ENCODE assay signal across 1 cellular context in the genomic region with DNA sequence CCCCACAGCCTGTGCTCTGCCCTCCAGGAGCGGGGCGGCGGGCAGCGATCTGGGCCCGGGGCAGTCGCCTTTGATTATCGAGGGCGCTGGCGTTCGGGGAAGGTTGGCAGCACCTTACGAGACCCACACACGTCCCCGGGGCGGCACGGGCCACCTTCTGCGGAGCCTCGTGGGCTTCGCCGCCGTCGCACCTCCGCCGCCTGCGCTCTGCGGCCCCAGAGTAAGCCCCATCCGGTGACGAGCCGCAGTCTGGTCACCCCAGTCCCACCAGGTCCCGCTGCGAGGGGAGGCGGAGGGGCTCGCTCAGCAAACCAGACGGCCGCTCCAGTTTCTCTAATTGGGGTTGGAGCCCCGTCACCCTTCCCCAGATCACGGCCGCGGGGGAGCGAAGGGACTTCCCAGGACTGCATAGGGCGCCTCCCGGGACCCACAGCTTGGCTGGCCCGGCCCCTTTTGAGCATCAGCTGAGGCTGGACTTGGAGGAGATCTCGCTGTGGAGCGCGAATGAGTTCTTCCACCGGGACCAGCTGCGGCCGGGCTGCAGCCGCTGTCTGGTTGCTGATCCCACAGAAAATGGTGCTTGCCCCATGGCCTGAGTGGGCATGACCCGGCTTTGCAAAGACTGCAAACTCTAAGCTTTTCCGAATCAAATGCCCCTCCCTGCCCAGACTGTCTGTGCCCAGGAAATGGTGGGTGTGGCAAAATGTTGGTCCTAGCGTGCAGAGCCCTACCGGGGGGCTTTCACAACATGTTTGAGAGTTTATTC.
A peak's percentile ranks its signal among the peaks of the same experiment; 100 is the strongest.
TF ChIP-seq lines count a peak whose summit lies in the region.

No MANE protein-coding gene starts in this region.

TF ChIP-seq in K562, 482 proteins besides CTCF, POLR2A, EP300 and RAD21 (continued from another document):
- TF ChIP-seq, protein P1, sequence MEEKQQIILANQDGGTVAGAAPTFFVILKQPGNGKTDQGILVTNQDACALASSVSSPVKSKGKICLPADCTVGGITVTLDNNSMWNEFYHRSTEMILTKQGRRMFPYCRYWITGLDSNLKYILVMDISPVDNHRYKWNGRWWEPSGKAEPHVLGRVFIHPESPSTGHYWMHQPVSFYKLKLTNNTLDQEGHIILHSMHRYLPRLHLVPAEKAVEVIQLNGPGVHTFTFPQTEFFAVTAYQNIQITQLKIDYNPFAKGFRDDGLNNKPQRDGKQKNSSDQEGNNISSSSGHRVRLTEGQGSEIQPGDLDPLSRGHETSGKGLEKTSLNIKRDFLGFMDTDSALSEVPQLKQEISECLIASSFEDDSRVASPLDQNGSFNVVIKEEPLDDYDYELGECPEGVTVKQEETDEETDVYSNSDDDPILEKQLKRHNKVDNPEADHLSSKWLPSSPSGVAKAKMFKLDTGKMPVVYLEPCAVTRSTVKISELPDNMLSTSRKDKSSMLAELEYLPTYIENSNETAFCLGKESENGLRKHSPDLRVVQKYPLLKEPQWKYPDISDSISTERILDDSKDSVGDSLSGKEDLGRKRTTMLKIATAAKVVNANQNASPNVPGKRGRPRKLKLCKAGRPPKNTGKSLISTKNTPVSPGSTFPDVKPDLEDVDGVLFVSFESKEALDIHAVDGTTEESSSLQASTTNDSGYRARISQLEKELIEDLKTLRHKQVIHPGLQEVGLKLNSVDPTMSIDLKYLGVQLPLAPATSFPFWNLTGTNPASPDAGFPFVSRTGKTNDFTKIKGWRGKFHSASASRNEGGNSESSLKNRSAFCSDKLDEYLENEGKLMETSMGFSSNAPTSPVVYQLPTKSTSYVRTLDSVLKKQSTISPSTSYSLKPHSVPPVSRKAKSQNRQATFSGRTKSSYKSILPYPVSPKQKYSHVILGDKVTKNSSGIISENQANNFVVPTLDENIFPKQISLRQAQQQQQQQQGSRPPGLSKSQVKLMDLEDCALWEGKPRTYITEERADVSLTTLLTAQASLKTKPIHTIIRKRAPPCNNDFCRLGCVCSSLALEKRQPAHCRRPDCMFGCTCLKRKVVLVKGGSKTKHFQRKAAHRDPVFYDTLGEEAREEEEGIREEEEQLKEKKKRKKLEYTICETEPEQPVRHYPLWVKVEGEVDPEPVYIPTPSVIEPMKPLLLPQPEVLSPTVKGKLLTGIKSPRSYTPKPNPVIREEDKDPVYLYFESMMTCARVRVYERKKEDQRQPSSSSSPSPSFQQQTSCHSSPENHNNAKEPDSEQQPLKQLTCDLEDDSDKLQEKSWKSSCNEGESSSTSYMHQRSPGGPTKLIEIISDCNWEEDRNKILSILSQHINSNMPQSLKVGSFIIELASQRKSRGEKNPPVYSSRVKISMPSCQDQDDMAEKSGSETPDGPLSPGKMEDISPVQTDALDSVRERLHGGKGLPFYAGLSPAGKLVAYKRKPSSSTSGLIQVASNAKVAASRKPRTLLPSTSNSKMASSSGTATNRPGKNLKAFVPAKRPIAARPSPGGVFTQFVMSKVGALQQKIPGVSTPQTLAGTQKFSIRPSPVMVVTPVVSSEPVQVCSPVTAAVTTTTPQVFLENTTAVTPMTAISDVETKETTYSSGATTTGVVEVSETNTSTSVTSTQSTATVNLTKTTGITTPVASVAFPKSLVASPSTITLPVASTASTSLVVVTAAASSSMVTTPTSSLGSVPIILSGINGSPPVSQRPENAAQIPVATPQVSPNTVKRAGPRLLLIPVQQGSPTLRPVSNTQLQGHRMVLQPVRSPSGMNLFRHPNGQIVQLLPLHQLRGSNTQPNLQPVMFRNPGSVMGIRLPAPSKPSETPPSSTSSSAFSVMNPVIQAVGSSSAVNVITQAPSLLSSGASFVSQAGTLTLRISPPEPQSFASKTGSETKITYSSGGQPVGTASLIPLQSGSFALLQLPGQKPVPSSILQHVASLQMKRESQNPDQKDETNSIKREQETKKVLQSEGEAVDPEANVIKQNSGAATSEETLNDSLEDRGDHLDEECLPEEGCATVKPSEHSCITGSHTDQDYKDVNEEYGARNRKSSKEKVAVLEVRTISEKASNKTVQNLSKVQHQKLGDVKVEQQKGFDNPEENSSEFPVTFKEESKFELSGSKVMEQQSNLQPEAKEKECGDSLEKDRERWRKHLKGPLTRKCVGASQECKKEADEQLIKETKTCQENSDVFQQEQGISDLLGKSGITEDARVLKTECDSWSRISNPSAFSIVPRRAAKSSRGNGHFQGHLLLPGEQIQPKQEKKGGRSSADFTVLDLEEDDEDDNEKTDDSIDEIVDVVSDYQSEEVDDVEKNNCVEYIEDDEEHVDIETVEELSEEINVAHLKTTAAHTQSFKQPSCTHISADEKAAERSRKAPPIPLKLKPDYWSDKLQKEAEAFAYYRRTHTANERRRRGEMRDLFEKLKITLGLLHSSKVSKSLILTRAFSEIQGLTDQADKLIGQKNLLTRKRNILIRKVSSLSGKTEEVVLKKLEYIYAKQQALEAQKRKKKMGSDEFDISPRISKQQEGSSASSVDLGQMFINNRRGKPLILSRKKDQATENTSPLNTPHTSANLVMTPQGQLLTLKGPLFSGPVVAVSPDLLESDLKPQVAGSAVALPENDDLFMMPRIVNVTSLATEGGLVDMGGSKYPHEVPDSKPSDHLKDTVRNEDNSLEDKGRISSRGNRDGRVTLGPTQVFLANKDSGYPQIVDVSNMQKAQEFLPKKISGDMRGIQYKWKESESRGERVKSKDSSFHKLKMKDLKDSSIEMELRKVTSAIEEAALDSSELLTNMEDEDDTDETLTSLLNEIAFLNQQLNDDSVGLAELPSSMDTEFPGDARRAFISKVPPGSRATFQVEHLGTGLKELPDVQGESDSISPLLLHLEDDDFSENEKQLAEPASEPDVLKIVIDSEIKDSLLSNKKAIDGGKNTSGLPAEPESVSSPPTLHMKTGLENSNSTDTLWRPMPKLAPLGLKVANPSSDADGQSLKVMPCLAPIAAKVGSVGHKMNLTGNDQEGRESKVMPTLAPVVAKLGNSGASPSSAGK (IDR thresholded peaks at IDR 0.05): 0 out of 2 replicates have a peak, but pooled peaks have one; percentile 17
- TF ChIP-seq, protein P2, sequence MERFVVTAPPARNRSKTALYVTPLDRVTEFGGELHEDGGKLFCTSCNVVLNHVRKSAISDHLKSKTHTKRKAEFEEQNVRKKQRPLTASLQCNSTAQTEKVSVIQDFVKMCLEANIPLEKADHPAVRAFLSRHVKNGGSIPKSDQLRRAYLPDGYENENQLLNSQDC (CRISPR knock-in tag; IDR thresholded peaks at IDR 0.05): no peak
- TF ChIP-seq, protein P3, sequence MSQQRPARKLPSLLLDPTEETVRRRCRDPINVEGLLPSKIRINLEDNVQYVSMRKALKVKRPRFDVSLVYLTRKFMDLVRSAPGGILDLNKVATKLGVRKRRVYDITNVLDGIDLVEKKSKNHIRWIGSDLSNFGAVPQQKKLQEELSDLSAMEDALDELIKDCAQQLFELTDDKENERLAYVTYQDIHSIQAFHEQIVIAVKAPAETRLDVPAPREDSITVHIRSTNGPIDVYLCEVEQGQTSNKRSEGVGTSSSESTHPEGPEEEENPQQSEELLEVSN (IDR thresholded peaks at IDR 0.05; ENCODE audit: borderline replicate concordance in 1 of 2, extremely low read depth in 1 of 2, insufficient read depth in 1 of 2, insufficient read length in 1 of 2, low read depth in 1 of 2, low read length in 1 of 2, poor library complexity in 1 of 2, severe bottlenecking in 1 of 2): peak in 1 of 2 experiments; percentile 19
- TF ChIP-seq U2AF2 (optimal IDR thresholded peaks at IDR 0.05; ENCODE audit: low read depth, low read length) (no peak), ESRRB (CRISPR knock-in tag; IDR thresholded peaks at IDR 0.05; ENCODE audit: borderline replicate concordance) (no peak), LEF1 (IDR thresholded peaks at IDR 0.05) (no peak), L3MBTL2 (IDR thresholded peaks at IDR 0.05) (peak; percentile 38; the same call in 1 of the 2 replicates)
TF ChIP-seq in K562: peak in this region for 5.
